8 cellular contexts compared by ENCODE assay signal in genomic region chr17:42518046-42518754, GRCh38. TPM values are rescaled to one million over a fixed set of nuclear protein-coding genes. Genes with fewer than 3 reads are reported as not detected.
DNase-seq lines count a peak whose midpoint lies in the region; ATAC-seq and TF ChIP-seq lines count a peak whose summit lies in the region.

No MANE protein-coding gene starts in this region.

- H3K27ac ChIP-seq in Peyer's patch, result peak overlapping the region; percentile 68 to 95 (median 86)

- H3K27me3 Mint-ChIP-seq in activated T-cell treated with anti-CD3 and anti-CD28 coated beads, Interleukin-2, amount 50 U/mL, for 4 hours (ENCODE audit: low read depth), result no peaks in the 10 kb centered on the region

- DNase-seq in DMS 273 (lab: John Stamatoyannopoulos, UW; ENCODE audit: unreplicated experiment), result peak; percentile 88
- DNase-seq in Peyer's patch, result peak in 2 of 3 donors; percentile 77 to 91
- DNase-seq in fibroblast of mammary gland (ENCODE audit: low read depth), result peak; percentile 99
- peak; percentile 82 for DNase-seq in omental fat pad (ENCODE audit: low spot score)
- no peak for DNase-seq in stimulated activated CD4-positive, alpha-beta T cell treated with anti-CD3 and anti-CD28 coated beads, Interleukin-15, amount 100 ng/mL, for 24 hours
- DNase-seq in activated T-cell treated with anti-CD3 and anti-CD28 coated beads, Interleukin-2, amount 50 U/mL, for 4 hours, result no peak

- no peaks in the 10 kb centered on the region for H3K27me3 ChIP-seq in Peyer's patch

- H3K4me3 ChIP-seq in Peyer's patch (peak overlapping the region in 1 of 4 donors; percentile 4), fibroblast of mammary gland (ENCODE audit: control insufficient read depth, low read depth, low read length) (no peak overlapping the region)

- H3K4me3 Mint-ChIP-seq in activated T-cell treated with anti-CD3 and anti-CD28 coated beads, Interleukin-2, amount 50 U/mL, for 4 hours, result no peak overlapping the region

- ATAC-seq in omental fat pad (ENCODE audit: low FRiP score) (peak; percentile 60), GM21576 (IDR thresholded peaks at IDR 0.05; ENCODE audit: unreplicated experiment) (no peak), HG02938 (IDR thresholded peaks at IDR 0.05; ENCODE audit: unreplicated experiment) (no peak)
- no peak for ATAC-seq in activated T-cell treated with anti-CD3 and anti-CD28 coated beads, Interleukin-2, amount 50 U/mL, for 4 hours

- peak in 2 of 6 experiments; percentile 2 to 7 for TF ChIP-seq CTCF in Peyer's patch (IDR thresholded peaks at IDR 0.05)
- TF ChIP-seq CTCF in fibroblast of mammary gland (conservative IDR thresholded peaks at IDR 0.05; ENCODE audit: control insufficient read depth, insufficient read depth, low read depth, low read length), result no peak
- no peak for TF ChIP-seq CTCF in omental fat pad (IDR thresholded peaks at IDR 0.05)

- peaks cover 0 to 38% (median 0%) of the 10 kb centered on the region in 3 donors for H3K36me3 ChIP-seq in Peyer's patch

- peaks cover 12% of the 10 kb centered on the region for H3K36me3 Mint-ChIP-seq in activated T-cell treated with anti-CD3 and anti-CD28 coated beads, Interleukin-2, amount 50 U/mL, for 4 hours (ENCODE audit: insufficient read depth)

- peaks cover 0 to 63% (median 15%) of the 10 kb centered on the region in 4 donors for H3K4me1 ChIP-seq in Peyer's patch

- H3K4me1 Mint-ChIP-seq in activated T-cell treated with anti-CD3 and anti-CD28 coated beads, Interleukin-2, amount 50 U/mL, for 4 hours (ENCODE audit: low read depth), result peaks cover 2% of the 10 kb centered on the region

- H3K9me3 ChIP-seq in Peyer's patch, result no peaks in the 10 kb centered on the region

- TF ChIP-seq POLR2A in Peyer's patch (IDR thresholded peaks at IDR 0.05), result no peak

- H3K9me3 Mint-ChIP-seq in activated T-cell treated with anti-CD3 and anti-CD28 coated beads, Interleukin-2, amount 50 U/mL, for 4 hours, result no peaks in the 10 kb centered on the region

RNA-seq across cellular contexts. Expression of gene NAGLU, which starts 17.8 kb away (rescaled TPM):
- total RNA-seq in Peyer's patch (10 to 100 TPM; 12.4 to 79.2 (median 62.7) TPM), omental fat pad (10 to 100 TPM; 48.5 to 80.9 (median 57.3) TPM)
- total RNA-seq in activated T-cell treated with anti-CD3 and anti-CD28 coated beads, Interleukin-2, amount 50 U/mL, for 4 hours, result 10 to 100 TPM; 11.6 to 12.9 (median 12.0) TPM

RNA-seq across cellular contexts. Expression of gene HSD17B1, which starts 34.5 kb away (rescaled TPM):
- total RNA-seq in Peyer's patch, result 1 to 10 TPM in 2 of 4 donors, under 1 TPM in 1, not detected in 1; 0.94 to 3.9 (median 1.7) TPM
- 1 to 10 TPM; 1.6 to 8.7 (median 3.4) TPM for total RNA-seq in omental fat pad
- total RNA-seq in activated T-cell treated with anti-CD3 and anti-CD28 coated beads, Interleukin-2, amount 50 U/mL, for 4 hours, result under 1 TPM; 0.10 to 0.53 (median 0.33) TPM

RNA-seq across cellular contexts. Expression of gene COASY, which starts 43.7 kb away (rescaled TPM):
- total RNA-seq in Peyer's patch (10 to 100 TPM; 42.1 to 95.4 (median 80.2) TPM), omental fat pad (10 to 100 TPM; 21.8 to 33.5 (median 26.2) TPM)
- total RNA-seq in activated T-cell treated with anti-CD3 and anti-CD28 coated beads, Interleukin-2, amount 50 U/mL, for 4 hours, result 100 to 1,000 TPM in 2 of 3 donors, 10 to 100 TPM in 1; 98.8 to 110 (median 105) TPM

RNA-seq across cellular contexts. Expression of gene MLX, which starts 48.7 kb away (rescaled TPM):
- total RNA-seq in Peyer's patch, result 100 to 1,000 TPM in 3 of 4 donors, 10 to 100 TPM in 1; 65.2 to 180 (median 133) TPM
- total RNA-seq in omental fat pad, result 10 to 100 TPM; 41.8 to 53.0 (median 50.3) TPM
- 10 to 100 TPM; 69.3 to 90.1 (median 77.7) TPM for total RNA-seq in activated T-cell treated with anti-CD3 and anti-CD28 coated beads, Interleukin-2, amount 50 U/mL, for 4 hours

RNA-seq across cellular contexts. Expression of gene PSMC3IP, which starts 59.3 kb away (rescaled TPM):
- total RNA-seq in Peyer's patch, result 1 to 10 TPM in 2 of 4 donors, not detected in 2; 1.2 to 1.5 TPM
- 1 to 10 TPM; 1.7 to 4.7 (median 3.3) TPM for total RNA-seq in omental fat pad
- total RNA-seq in activated T-cell treated with anti-CD3 and anti-CD28 coated beads, Interleukin-2, amount 50 U/mL, for 4 hours, result 10 to 100 TPM; 23.5 to 31.0 (median 26.9) TPM

Comparison
In these comparisons a context has a peak if more than half of its experiments do, and no peak if none do; other contexts are left out.
1. DNase-seq: peak in DMS 273 (single experiment), Peyer's patch (2 of 3), fibroblast of mammary gland (single experiment) and omental fat pad (single experiment); none in stimulated activated CD4-positive, alpha-beta T cell treated with anti-CD3 and anti-CD28 coated beads, Interleukin-15, amount 100 ng/mL, for 24 hours (single experiment) and activated T-cell treated with anti-CD3 and anti-CD28 coated beads, Interleukin-2, amount 50 U/mL, for 4 hours (single experiment).